In genomic region chr13:80342541-80343371, GRCh38 we compare ENCODE assay signal across 7 cellular contexts. TPM values are rescaled to one million over a fixed set of nuclear protein-coding genes. Genes with fewer than 3 reads are reported as not detected.
A peak's percentile ranks its signal among the peaks of the same experiment; 100 is the strongest.
DNase-seq lines count a peak whose midpoint lies in the region; ATAC-seq, FAIRE-seq and TF ChIP-seq lines count a peak whose summit lies in the region.

No MANE protein-coding gene starts in this region.

- H3K27ac Mint-ChIP-seq in activated B cell treated with CpG ODN at 0.5 μM for 24 hours: no peak overlapping the region
- no peak overlapping the region for H3K27ac Mint-ChIP-seq in central memory CD8-positive, alpha-beta T cell (ENCODE audit: low read depth)

- peak overlapping the region; percentile 44 to 78 for H3K9ac ChIP-seq in kidney (ENCODE audit: low read length in 2 of 2)

- no peaks in the 10 kb centered on the region for H3K9me3 ChIP-seq in kidney (ENCODE audit: control insufficient read depth in 1 of 2, low read length in 2 of 2)

- peak overlapping the region; percentile 82 to 87 for H3K27ac ChIP-seq in kidney (ENCODE audit: low read depth in 2 of 2, low read length in 2 of 2)

- POLR2A ChIA-PET in activated B cell treated with CpG ODN at 0.5 μM for 24 hours (lab: Charles Lee): interaction anchor here (1.1 kb wide), 1 partner anchor 70 kb away, joined by 10 read pairs; no protein-coding TSS in a partner anchor

- peaks cover 0 to 5% of the 10 kb centered on the region in 2 donors for H3K4me1 ChIP-seq in kidney (ENCODE audit: control insufficient read depth in 1 of 2, insufficient read depth in 1 of 2, low read depth in 1 of 2, low read length in 2 of 2)

- H3K27me3 Mint-ChIP-seq in activated B cell treated with CpG ODN at 0.5 μM for 24 hours: peaks cover 10% of the 10 kb centered on the region
- H3K27me3 Mint-ChIP-seq in central memory CD8-positive, alpha-beta T cell: peaks cover 36% of the 10 kb centered on the region

- no peaks in the 10 kb centered on the region for H3K36me3 ChIP-seq in kidney (ENCODE audit: control insufficient read depth in 1 of 2, insufficient read depth in 2 of 2, low read length in 2 of 2)

- H3K4me3 ChIP-seq in kidney (ENCODE audit: low read length in 2 of 2): peak overlapping the region; percentile 76 to 80

- FAIRE-seq in kidney (lab: Jason Lieb, UNC): no peak

- in situ Hi-C loops in GM13976 (cut with MboI; ENCODE audit: low sequenced_read_pairs, unreplicated experiment): loop anchor here (25.0 kb wide), 1 partner anchor 670 kb away; no protein-coding TSS in a partner anchor

- CTCF ChIA-PET in activated B cell treated with CpG ODN at 0.5 μM for 24 hours (lab: Charles Lee): interaction anchor here (0.8 to 2.1 kb wide), 11 partner anchors 17 to 675 kb away, joined by 3 to 14 read pairs (median 3); no protein-coding TSS in a partner anchor

- intact Hi-C loops in activated B cell treated with CpG ODN at 0.5 μM for 24 hours (cut with micrococcal nuclease) (loop anchor here (2.0 to 10.0 kb wide), 9 partner anchors 22 to 635 kb away; no protein-coding TSS in a partner anchor), kidney (cut with DNase I) (no loop called here)

- peak; percentile 50 for ATAC-seq in HG02678 (IDR thresholded peaks at IDR 0.05; ENCODE audit: unreplicated experiment)
- peak; percentile 50 for ATAC-seq in activated B cell treated with CpG ODN at 0.5 μM for 24 hours (ENCODE audit: low read depth)
- peak; percentile 50 for ATAC-seq in central memory CD8-positive, alpha-beta T cell (replicated peaks; ENCODE audit: extremely low read depth, poor library complexity, severe bottlenecking)

- no peaks in the 10 kb centered on the region for H3K9me3 Mint-ChIP-seq in activated B cell treated with CpG ODN at 0.5 μM for 24 hours
- H3K9me3 Mint-ChIP-seq in central memory CD8-positive, alpha-beta T cell: no peaks in the 10 kb centered on the region

- TF ChIP-seq CTCF in GM13976 (IDR thresholded peaks at IDR 0.05; ENCODE audit: borderline replicate concordance, control extremely low read depth, extremely low read depth, insufficient read depth, missing control alignments): peak; percentile 98
- TF ChIP-seq CTCF in activated B cell treated with CpG ODN at 0.5 μM for 24 hours (IDR thresholded peaks at IDR 0.05): no peak
- peak; percentile 84 for TF ChIP-seq CTCF in kidney (IDR thresholded peaks at IDR 0.05; ENCODE audit: borderline replicate concordance, extremely low read depth, insufficient read depth)

- peaks cover 26% of the 10 kb centered on the region for H3K4me1 Mint-ChIP-seq in activated B cell treated with CpG ODN at 0.5 μM for 24 hours
- H3K4me1 Mint-ChIP-seq in central memory CD8-positive, alpha-beta T cell: peaks cover 5% of the 10 kb centered on the region

- no peaks in the 10 kb centered on the region for H3K36me3 Mint-ChIP-seq in activated B cell treated with CpG ODN at 0.5 μM for 24 hours (ENCODE audit: low read depth)
- no peaks in the 10 kb centered on the region for H3K36me3 Mint-ChIP-seq in central memory CD8-positive, alpha-beta T cell (ENCODE audit: insufficient read depth)

- DNase-seq in GM13976 (ENCODE audit: low spot score) (peak; percentile 79), NCI-H1417 (lab: John Stamatoyannopoulos, UW) (peak in 2 of 3 experiments; percentile 92 to 94), activated B cell treated with CpG ODN at 0.5 μM for 24 hours (peak; percentile 74), kidney (peak; percentile 93)
- peak; percentile 30 to 62 for DNase-seq in central memory CD8-positive, alpha-beta T cell (ENCODE audit: low spot score in 2 of 2)
- DNase-seq in stimulated activated CD4-positive, alpha-beta T cell treated with anti-CD3 and anti-CD28 coated beads, Interleukin-15, amount 100 ng/mL, for 1 hour (ENCODE audit: low read depth in 1 of 2, low spot score in 1 of 2): peak; percentile 20 to 57

- peak overlapping the region; percentile 82 for H3K4me3 Mint-ChIP-seq in activated B cell treated with CpG ODN at 0.5 μM for 24 hours
- H3K4me3 Mint-ChIP-seq in central memory CD8-positive, alpha-beta T cell: no peak overlapping the region

RNA-seq across cellular contexts. Expression of gene SPRY2, which starts 1.8 kb away (rescaled TPM):
- total RNA-seq in activated B cell treated with CpG ODN at 0.5 μM for 24 hours: 0.73 and 1.00 TPM in 2 replicates
- 26.2 TPM for total RNA-seq in kidney
- 10.6 TPM for polyA plus RNA-seq in kidney (ENCODE audit: insufficient read depth, low read depth, low replicate concordance)

Comparison
In these comparisons a context has a peak if more than half of its experiments do, and no peak if none do; other contexts are left out.
1. Peak in every context shown above with its lines: DNase-seq, ATAC-seq, H3K4me3 ChIP-seq and H3K27ac ChIP-seq.
2. DNase-seq: peak in every context shown above with its lines; median percentile 93 in NCI-H1417; 93 in kidney; 79 in GM13976; 74 in activated B cell treated with CpG ODN at 0.5 μM for 24 hours; 46 in central memory CD8-positive, alpha-beta T cell; 38 in stimulated activated CD4-positive, alpha-beta T cell treated with anti-CD3 and anti-CD28 coated beads, Interleukin-15, amount 100 ng/mL, for 1 hour.
3. RNA of gene SPRY2, which starts 1.8 kb away (total RNA-seq): 26.2 TPM in kidney (single experiment); 0.73 to 1.00 TPM in activated B cell treated with CpG ODN at 0.5 μM for 24 hours; every median in the first group is over 10 times any median in the second.